1 cellular context compared by ENCODE assay signal in genomic region chr18:23072079-23072478, GRCh38.
TF ChIP-seq lines count a peak whose summit lies in the region.

No MANE protein-coding gene starts in this region.

TF ChIP-seq in H1, 55 proteins besides CTCF, POLR2A, EP300 and RAD21:
- no peak for TF ChIP-seq SIX5 (IDR thresholded peaks at IDR 0.05; ENCODE audit: low read depth, low read length)
- TF ChIP-seq EZH2 (IDR thresholded peaks at IDR 0.05; ENCODE audit: low read depth, low read length, severe bottlenecking) = no peak
- TF ChIP-seq TEAD4 (IDR thresholded peaks at IDR 0.05; ENCODE audit: low read depth, low read length) = no peak
- TF ChIP-seq MAFK (IDR thresholded peaks at IDR 0.05; ENCODE audit: low read depth, low read length) = no peak
- TF ChIP-seq GTF2F1 (IDR thresholded peaks at IDR 0.05; ENCODE audit: borderline replicate concordance, low read depth, low read length) = no peak
- no peak for TF ChIP-seq SIN3A (conservative IDR thresholded peaks at IDR 0.05 in 1 of 2, IDR thresholded peaks at IDR 0.05 in 1 of 2; ENCODE audit: low read depth in 1 of 2, low read length in 2 of 2)
- TF ChIP-seq POLR2AphosphoS5 (IDR thresholded peaks at IDR 0.05; ENCODE audit: low read depth, low read length) = no peak
- TF ChIP-seq USF2 (IDR thresholded peaks at IDR 0.05; ENCODE audit: low read length) = no peak
- TF ChIP-seq ATF2 (IDR thresholded peaks at IDR 0.05; ENCODE audit: low read length) = no peak
- no peak for TF ChIP-seq RNF2 (IDR thresholded peaks at IDR 0.05; ENCODE audit: borderline replicate concordance, low read depth, low read length, missing control alignments, poor library complexity, severe bottlenecking)
- no peak for TF ChIP-seq RXRA (IDR thresholded peaks at IDR 0.05; ENCODE audit: insufficient read depth, low read depth, low read length)
- no peak for TF ChIP-seq FOSL1 (IDR thresholded peaks at IDR 0.05; ENCODE audit: insufficient read depth, low read depth, low read length)
- TF ChIP-seq HDAC6 (IDR thresholded peaks at IDR 0.05; ENCODE audit: low read depth, low read length) = no peak
- no peak for TF ChIP-seq SP4 (IDR thresholded peaks at IDR 0.05; ENCODE audit: low read length)
- no peak for TF ChIP-seq BCL11A (IDR thresholded peaks at IDR 0.05; ENCODE audit: low read depth in 2 of 2, low read length in 2 of 2)
- TF ChIP-seq SUZ12 (IDR thresholded peaks at IDR 0.05; ENCODE audit: low read length) = no peak
- TF ChIP-seq SAP30 (IDR thresholded peaks at IDR 0.05; ENCODE audit: insufficient read depth, insufficient replicate concordance, low read length) = no peak
